ENCODE assay signal across 1 cellular context in genomic region chr19:11137542-11138384, GRCh38.
TF ChIP-seq lines count a peak whose summit lies in the region.

No MANE protein-coding gene starts in this region.

TF ChIP-seq in HepG2, 621 proteins besides CTCF, POLR2A, EP300 and RAD21 (continued from another document and continues in another):
- no peak for TF ChIP-seq ZNF850 (CRISPR knock-in tag; conservative IDR thresholded peaks at IDR 0.05)
- TF ChIP-seq DMTF1 (CRISPR knock-in tag; IDR thresholded peaks at IDR 0.05), result no peak
- peak; percentile 35 for TF ChIP-seq YY1 (IDR thresholded peaks at IDR 0.05; ENCODE audit: insufficient read depth, insufficient replicate concordance, low read depth, low read length)
- no peak for TF ChIP-seq ZNF670 (CRISPR knock-in tag; IDR thresholded peaks at IDR 0.05; ENCODE audit: borderline replicate concordance)
- TF ChIP-seq ZNF18 (CRISPR knock-in tag; IDR thresholded peaks at IDR 0.05; ENCODE audit: insufficient replicate concordance), result no peak
- no peak for TF ChIP-seq NR2F6 (IDR thresholded peaks at IDR 0.05)
- TF ChIP-seq NR2F6 (CRISPR knock-in tag; IDR thresholded peaks at IDR 0.05), result no peak
- TF ChIP-seq ZBTB1 (CRISPR knock-in tag; IDR thresholded peaks at IDR 0.05; ENCODE audit: borderline replicate concordance), result no peak
- no peak for TF ChIP-seq HDAC6 (IDR thresholded peaks at IDR 0.05; ENCODE audit: low read depth, low read length)
- no peak for TF ChIP-seq NPAS2 (CRISPR knock-in tag; IDR thresholded peaks at IDR 0.05; ENCODE audit: borderline replicate concordance)
- peak; percentile 82 for TF ChIP-seq HNF1B (CRISPR knock-in tag; IDR thresholded peaks at IDR 0.05)
- TF ChIP-seq RELA (CRISPR knock-in tag; IDR thresholded peaks at IDR 0.05), result no peak
- TF ChIP-seq ZNF569 (CRISPR knock-in tag; IDR thresholded peaks at IDR 0.05; ENCODE audit: borderline replicate concordance), result no peak
- TF ChIP-seq ZNF639 (CRISPR knock-in tag; conservative IDR thresholded peaks at IDR 0.05), result no peak
- TF ChIP-seq MTA3 (CRISPR knock-in tag; IDR thresholded peaks at IDR 0.05), result no peak
- no peak for TF ChIP-seq SUZ12 (IDR thresholded peaks at IDR 0.05; ENCODE audit: low read depth, low read length)
- no peak for TF ChIP-seq JUND (CRISPR knock-in tag; IDR thresholded peaks at IDR 0.05)
- peak; percentile 19; the same call in 1 of the 2 replicates for TF ChIP-seq ARNT2 (CRISPR knock-in tag; IDR thresholded peaks at IDR 0.05; ENCODE audit: low read depth)
- TF ChIP-seq NR2C2 (CRISPR knock-in tag; IDR thresholded peaks at IDR 0.05; ENCODE audit: borderline replicate concordance), result no peak
- no peak for TF ChIP-seq NR0B2 (CRISPR knock-in tag; IDR thresholded peaks at IDR 0.05)
- TF ChIP-seq NKX3-1 (CRISPR knock-in tag; IDR thresholded peaks at IDR 0.05), result no peak
- TF ChIP-seq LBX2 (CRISPR knock-in tag; IDR thresholded peaks at IDR 0.05; ENCODE audit: borderline replicate concordance), result no peak
- TF ChIP-seq ZNF747 (CRISPR knock-in tag; IDR thresholded peaks at IDR 0.05; ENCODE audit: borderline replicate concordance), result no peak
- no peak for TF ChIP-seq ZNF431 (CRISPR knock-in tag; IDR thresholded peaks at IDR 0.05; ENCODE audit: borderline replicate concordance, low read depth)
- TF ChIP-seq ZNF713 (CRISPR knock-in tag; IDR thresholded peaks at IDR 0.05), result no peak
- no peak for TF ChIP-seq HBP1 (CRISPR knock-in tag; IDR thresholded peaks at IDR 0.05; ENCODE audit: low read depth)
- TF ChIP-seq MATR3 (CRISPR knock-in tag; IDR thresholded peaks at IDR 0.05), result no peak
- TF ChIP-seq KAT2B (IDR thresholded peaks at IDR 0.05; ENCODE audit: borderline replicate concordance, low read depth, low read length), result no peak
- TF ChIP-seq SRY (CRISPR knock-in tag; IDR thresholded peaks at IDR 0.05), result no peak
- TF ChIP-seq ZNF646 (CRISPR knock-in tag; IDR thresholded peaks at IDR 0.05), result no peak
- 0 out of 4 replicates have a peak, but pooled peaks of 1 of the 2 experiments have one; percentile 45 for TF ChIP-seq HMGXB4 (CRISPR knock-in tag; IDR thresholded peaks at IDR 0.05; ENCODE audit: borderline replicate concordance in 1 of 2, low read depth in 1 of 2)
- TF ChIP-seq ZMAT5 (CRISPR knock-in tag; IDR thresholded peaks at IDR 0.05; ENCODE audit: borderline replicate concordance, low read depth), result no peak
- TF ChIP-seq BRCA1 (CRISPR knock-in tag; IDR thresholded peaks at IDR 0.05), result no peak
- TF ChIP-seq NONO (IDR thresholded peaks at IDR 0.05), result no peak
- TF ChIP-seq NONO (CRISPR knock-in tag; conservative IDR thresholded peaks at IDR 0.05), result no peak
- no peak for TF ChIP-seq ZBTB10 (CRISPR knock-in tag; IDR thresholded peaks at IDR 0.05; ENCODE audit: borderline replicate concordance)
- no peak for TF ChIP-seq POLR2AphosphoS2 (IDR thresholded peaks at IDR 0.05; ENCODE audit: low read depth, low read length)
- no peak for TF ChIP-seq KDM5A (IDR thresholded peaks at IDR 0.05; ENCODE audit: borderline replicate concordance, low read length)
- no peak for TF ChIP-seq SIN3B (IDR thresholded peaks at IDR 0.05; ENCODE audit: low read length)
- no peak for TF ChIP-seq EZH2 (conservative IDR thresholded peaks at IDR 0.05; ENCODE audit: low read depth, low read length)
- no peak for TF ChIP-seq SMAD9 (CRISPR knock-in tag; IDR thresholded peaks at IDR 0.05)
- no peak for TF ChIP-seq NFYB (CRISPR knock-in tag; IDR thresholded peaks at IDR 0.05)
